Comparison of ENCODE assay signal across 8 cellular contexts in the genomic region with DNA sequence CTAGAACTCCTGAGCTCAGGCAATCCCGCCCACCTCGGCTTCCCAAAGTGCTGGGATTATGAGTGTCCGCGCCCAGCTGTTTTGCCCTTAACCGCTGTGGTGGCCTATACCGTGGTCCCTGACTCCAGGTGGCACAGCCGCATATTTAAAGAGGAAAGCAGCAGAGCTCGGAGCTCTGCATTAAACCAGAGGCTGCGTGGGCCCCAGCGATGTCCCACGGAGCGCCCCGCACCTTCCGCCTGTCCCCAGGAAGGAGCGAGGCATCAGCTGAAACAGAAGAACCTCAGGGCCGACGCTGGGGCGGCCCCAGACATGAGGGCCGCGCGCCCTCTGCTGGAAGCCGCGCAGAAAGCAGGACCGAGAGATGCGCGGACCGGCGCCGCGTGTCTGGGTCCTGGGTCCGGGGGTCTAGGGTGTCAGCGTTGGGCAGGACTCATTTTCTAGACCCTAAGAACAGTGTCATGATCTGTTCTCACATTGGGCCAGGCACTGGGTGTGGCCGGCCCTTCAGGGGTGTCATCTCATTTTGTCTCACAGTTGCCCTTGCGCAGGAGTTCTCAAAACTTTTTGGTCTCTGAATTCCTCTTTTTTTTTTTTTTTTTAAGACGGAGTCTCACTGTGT. TPM values are rescaled to one million over a fixed set of nuclear protein-coding genes. Genes with fewer than 3 reads are reported as not detected.
DNase-seq lines count a peak whose midpoint lies in the region; ATAC-seq and TF ChIP-seq lines count a peak whose summit lies in the region.

No MANE protein-coding gene starts in this region.

- no peaks in the 10 kb centered on the region for H3K36me3 Mint-ChIP-seq in activated T-cell treated with anti-CD3 and anti-CD28 coated beads, Interleukin-2, amount 50 U/mL, for 24 hours (ENCODE audit: low read depth)
- no peaks in the 10 kb centered on the region for H3K36me3 Mint-ChIP-seq in neural crest cell (ENCODE audit: low read depth)
- no peaks in the 10 kb centered on the region for H3K36me3 Mint-ChIP-seq in stimulated activated naive CD8-positive, alpha-beta T cell treated with anti-CD3 and anti-CD28 coated beads, Interleukin-15, Interleukin-2, amounts not matched to agents 100 ng/mL and 50 ng/mL, for 24 hours (ENCODE audit: low read depth)

- H3K27me3 ChIP-seq in Peyer's patch (no peaks in the 10 kb centered on the region), fibroblast of lung (ENCODE audit: control insufficient read depth, insufficient read depth, low read length) (peaks cover 4% of the 10 kb centered on the region)

- no peak overlapping the region for H3K27ac Mint-ChIP-seq in activated T-cell treated with anti-CD3 and anti-CD28 coated beads, Interleukin-2, amount 50 U/mL, for 24 hours
- no peak overlapping the region for H3K27ac Mint-ChIP-seq in neural crest cell (ENCODE audit: unreplicated experiment)
- H3K27ac Mint-ChIP-seq in stimulated activated naive CD8-positive, alpha-beta T cell treated with anti-CD3 and anti-CD28 coated beads, Interleukin-15, Interleukin-2, amounts not matched to agents 100 ng/mL and 50 ng/mL, for 24 hours = no peak overlapping the region

- H2AFZ ChIP-seq in fibroblast of lung (ENCODE audit: low read length) = no peak overlapping the region

- H3K4me1 Mint-ChIP-seq in activated T-cell treated with anti-CD3 and anti-CD28 coated beads, Interleukin-2, amount 50 U/mL, for 24 hours (ENCODE audit: low read depth) = peaks cover 6% of the 10 kb centered on the region
- H3K4me1 Mint-ChIP-seq in neural crest cell = peaks cover 4% of the 10 kb centered on the region
- no peaks in the 10 kb centered on the region for H3K4me1 Mint-ChIP-seq in stimulated activated naive CD8-positive, alpha-beta T cell treated with anti-CD3 and anti-CD28 coated beads, Interleukin-15, Interleukin-2, amounts not matched to agents 100 ng/mL and 50 ng/mL, for 24 hours (ENCODE audit: low read depth)

- H3K9me3 Mint-ChIP-seq in activated T-cell treated with anti-CD3 and anti-CD28 coated beads, Interleukin-2, amount 50 U/mL, for 24 hours = no peaks in the 10 kb centered on the region
- H3K9me3 Mint-ChIP-seq in neural crest cell = no peaks in the 10 kb centered on the region
- H3K9me3 Mint-ChIP-seq in stimulated activated naive CD8-positive, alpha-beta T cell treated with anti-CD3 and anti-CD28 coated beads, Interleukin-15, Interleukin-2, amounts not matched to agents 100 ng/mL and 50 ng/mL, for 24 hours = no peaks in the 10 kb centered on the region

- no peak overlapping the region for H3K4me3 Mint-ChIP-seq in activated T-cell treated with anti-CD3 and anti-CD28 coated beads, Interleukin-2, amount 50 U/mL, for 24 hours
- H3K4me3 Mint-ChIP-seq in neural crest cell = no peak overlapping the region
- peak overlapping the region; percentile 56 for H3K4me3 Mint-ChIP-seq in stimulated activated naive CD8-positive, alpha-beta T cell treated with anti-CD3 and anti-CD28 coated beads, Interleukin-15, Interleukin-2, amounts not matched to agents 100 ng/mL and 50 ng/mL, for 24 hours

- H4K20me1 ChIP-seq in fibroblast of lung (ENCODE audit: control insufficient read depth, extremely low read depth, insufficient read depth, low read length) = no peaks in the 10 kb centered on the region

- ATAC-seq in HG03439 (IDR thresholded peaks at IDR 0.05; ENCODE audit: unreplicated experiment) (peak; percentile 72), HG02840 (IDR thresholded peaks at IDR 0.05; ENCODE audit: low FRiP score, unreplicated experiment) (no peak)

- H3K36me3 ChIP-seq in Peyer's patch (no peaks in the 10 kb centered on the region), fibroblast of lung (ENCODE audit: control insufficient read depth, insufficient read depth, low read length) (no peaks in the 10 kb centered on the region)

- TF ChIP-seq POLR2A in Peyer's patch (IDR thresholded peaks at IDR 0.05) = no peak

- H3K27me3 Mint-ChIP-seq in activated T-cell treated with anti-CD3 and anti-CD28 coated beads, Interleukin-2, amount 50 U/mL, for 24 hours = peaks cover 14% of the 10 kb centered on the region
- H3K27me3 Mint-ChIP-seq in neural crest cell (ENCODE audit: low read depth) = no peaks in the 10 kb centered on the region
- H3K27me3 Mint-ChIP-seq in stimulated activated naive CD8-positive, alpha-beta T cell treated with anti-CD3 and anti-CD28 coated beads, Interleukin-15, Interleukin-2, amounts not matched to agents 100 ng/mL and 50 ng/mL, for 24 hours = peaks cover 8% of the 10 kb centered on the region

- H3K79me2 ChIP-seq in fibroblast of lung (ENCODE audit: control insufficient read depth, insufficient read depth, low read length) = no peaks in the 10 kb centered on the region

- peak overlapping the region in 1 of 4 donors; percentile 6 for H3K4me3 ChIP-seq in Peyer's patch
- no peak overlapping the region for H3K4me3 ChIP-seq in fibroblast of lung (replicated peaks in 1 of 4; ENCODE audit: control extremely low read depth in 1 of 4, insufficient read depth in 1 of 4, low read depth in 3 of 4, low read length in 4 of 4)

- H3K4me1 ChIP-seq in Peyer's patch = peaks cover 0 to 4% (median 0%) of the 10 kb centered on the region in 4 donors
- no peaks in the 10 kb centered on the region for H3K4me1 ChIP-seq in fibroblast of lung (ENCODE audit: control insufficient read depth, extremely low read depth, insufficient read depth, low read length)

- peak; percentile 51 for DNase-seq in DMS153 (lab: John Stamatoyannopoulos, UW)
- peak; percentile 70 to 85 (median 78) for DNase-seq in Peyer's patch
- DNase-seq in activated T-cell treated with anti-CD3 and anti-CD28 coated beads, Interleukin-2, amount 50 U/mL, for 24 hours = peak; percentile 85
- peak; percentile 44 to 59 for DNase-seq in fibroblast of lung (ENCODE audit: low read depth in 2 of 2)
- peak; percentile 78 for DNase-seq in neural crest cell (ENCODE audit: low read depth, low spot score)

- H3K9ac ChIP-seq in fibroblast of lung (ENCODE audit: insufficient read depth, low read length) = no peak overlapping the region

- H3K9me3 ChIP-seq in Peyer's patch = no peaks in the 10 kb centered on the region
- no peaks in the 10 kb centered on the region for H3K9me3 ChIP-seq in fibroblast of lung (ENCODE audit: control insufficient read depth, insufficient read depth, low read depth, low read length)

- H3K27ac ChIP-seq in Peyer's patch = no peak overlapping the region
- H3K27ac ChIP-seq in fibroblast of lung (ENCODE audit: insufficient read depth, low read length) = no peak overlapping the region

- peak overlapping the region; percentile 75 for H3K4me2 ChIP-seq in fibroblast of lung (ENCODE audit: extremely low read depth, insufficient read depth, low read length)

- TF ChIP-seq CTCF in Peyer's patch (IDR thresholded peaks at IDR 0.05) (peak; percentile 73 to 93 (median 77)), fibroblast of lung (conservative IDR thresholded peaks at IDR 0.05 in 1 of 2, IDR thresholded peaks at IDR 0.05 in 1 of 2; ENCODE audit: low read depth in 1 of 2, low read length in 2 of 2) (peak; percentile 89 to 94), neural crest cell (conservative IDR thresholded peaks at IDR 0.05) (peak; percentile 98)

RNA-seq across cellular contexts. Expression of a gene that starts 37.7 kb away (rescaled TPM):
- total RNA-seq in Peyer's patch = 1 to 10 TPM in 3 of 4 donors, not detected in 1; 1.6 to 4.1 (median 3.9) TPM
- total RNA-seq in fibroblast of lung = under 0.01 and 0.17 TPM in 2 replicates
- 0.02 and 1.4 TPM in 2 replicates for polyA plus RNA-seq in fibroblast of lung
- polyA plus RNA-seq in fibroblast of lung (2012) = 3.7 TPM in 1 of 2 replicates, not detected in the other
- polyA minus RNA-seq in fibroblast of lung (ENCODE audit: low replicate concordance) = 0.15 and 1.4 TPM in 2 replicates
- 2.8 and 4.0 TPM in 2 replicates for total RNA-seq in neural crest cell

RNA-seq across cellular contexts. Expression of a gene that starts 49.6 kb away (rescaled TPM):
- total RNA-seq in Peyer's patch (10 to 100 TPM in 1 of 4 donors, 1 to 10 TPM in 3; 1.5 to 10.7 (median 2.8) TPM), fibroblast of lung (0.51 and 3.3 TPM in 2 replicates), neural crest cell (118 and 122 TPM in 2 replicates)
- 1.8 and 2.3 TPM in 2 replicates for polyA plus RNA-seq in fibroblast of lung
- polyA plus RNA-seq in fibroblast of lung (2012) = 1.2 and 1.7 TPM in 2 replicates
- 0.93 and 2.1 TPM in 2 replicates for polyA minus RNA-seq in fibroblast of lung (ENCODE audit: low replicate concordance)

Comparison
In these comparisons a context has a peak if more than half of its experiments do, and no peak if none do; other contexts are left out.
1. RNA of a gene that starts 49.6 kb away (total RNA-seq): 118 to 122 TPM in neural crest cell; 0.51 to 3.3 TPM in fibroblast of lung and 1.5 to 10.7 TPM in Peyer's patch; every median in the first group is over 10 times any median in the second.
2. Peak in every context shown above with its lines, with median percentiles within 50 percentile points of each other: DNase-seq and CTCF ChIP-seq.